ENCODE assay signal across 18 cellular contexts in genomic region chr16:88830250-88830649, GRCh38. TPM values are rescaled to one million over a fixed set of nuclear protein-coding genes. Genes with fewer than 3 reads are reported as not detected.
DNase-seq lines count a peak whose midpoint lies in the region; ATAC-seq, FAIRE-seq and TF ChIP-seq lines count a peak whose summit lies in the region.
"Had no signal": no experiment of that assay in that cellular context is flagged by ENCODE, and none has a peak within 500 bp of the region (broad histone marks: within the 10 kb centered on the region; RNA-seq: fewer than 3 reads in every experiment).

No MANE protein-coding gene starts in this region.

- FAIRE-seq in K562 (lab: Jason Lieb, UNC): no peak
- FAIRE-seq: A204.1, GM12878 had no signal

- H3K56ac ChIP-seq in IMR-90 (ENCODE audit: extremely low read depth, insufficient read depth, low read length): no peak overlapping the region

- ATAC-seq in IMR-90 (ENCODE audit: low read depth) (peak; percentile 35), K562 (no peak; the same call in 2 of the 3 replicates), right cardiac atrium (peak; percentile 64 to 65)
- ATAC-seq: GM12878, HCT116 had no signal

- no peak overlapping the region for H3K14ac ChIP-seq in IMR-90 (replicated peaks; ENCODE audit: low read depth, low read length)

- H4K91ac ChIP-seq in IMR-90 (ENCODE audit: insufficient read depth, low read depth, low read length): no peak overlapping the region

- TF ChIP-seq POLR2A in IMR-90 (IDR thresholded peaks at IDR 0.05; ENCODE audit: low read depth, low read length) (no peak), K562 (conservative IDR thresholded peaks at IDR 0.05) (no peak), ovary (IDR thresholded peaks at IDR 0.05) (no peak)

- H3K9ac ChIP-seq in IMR-90 (ENCODE audit: low read depth, low read length): no peak overlapping the region
- H3K9ac ChIP-seq in K562 (ENCODE audit: insufficient read depth in 1 of 2, low read depth in 2 of 2, low read length in 2 of 2): no peak overlapping the region; a peak in 1 of 4 replicates

- CTCF ChIA-PET in IMR-90 (lab: Yijun Ruan, JAX) (no interaction called here), K562 (lab: Yijun Ruan, JAX; ENCODE audit: low intra/inter-chr PET ratio) (no interaction called here), OCI-LY7 (lab: Charles Lee; ENCODE audit: unreplicated experiment) (no interaction called here)

- POLR2A ChIA-PET in IMR-90 (lab: Charles Lee; ENCODE audit: unreplicated experiment) (no interaction called here), K562 (lab: Yijun Ruan, JAX) (interaction anchor here (1.5 kb wide), 1 partner anchor 10 kb away, joined by 6 read pairs; no protein-coding TSS in a partner anchor), OCI-LY7 (lab: Charles Lee) (interaction anchor here (0.6 kb wide), 1 partner anchor 686 kb away, joined by 4 read pairs; no protein-coding TSS in a partner anchor)

- intact Hi-C loops in IMR-90 (cut with micrococcal nuclease): no loop called here
- intact Hi-C loops in K562 (cut with micrococcal nuclease): no loop called here
- intact Hi-C loops in right cardiac atrium (cut with DNase I): no loop called here
- intact Hi-C loops in ovary (cut with DNase I): no loop called here
- intact Hi-C loops in OCI-LY7 (cut with micrococcal nuclease; ENCODE audit: unreplicated experiment): no loop called here

- H4K20me1 ChIP-seq in IMR-90 (ENCODE audit: insufficient read depth, low read length): peaks cover 4% of the 10 kb centered on the region; the same call in 1 of the 2 replicates
- H4K20me1 ChIP-seq in K562 (replicated peaks; ENCODE audit: control insufficient read depth, insufficient read depth, low read length): no peaks in the 10 kb centered on the region; the same call in 1 of the 2 replicates
- no peaks in the 10 kb centered on the region for H4K20me1 ChIP-seq in OCI-LY7 (ENCODE audit: insufficient read depth, low read length)

- H4K5ac ChIP-seq in IMR-90 (ENCODE audit: low read depth, low read length): no peak overlapping the region; the same call in 1 of the 2 replicates

- no peaks in the 10 kb centered on the region for H3K9me2 ChIP-seq in OCI-LY7 (ENCODE audit: insufficient read depth, low read length)

- no peak overlapping the region for H2BK15ac ChIP-seq in IMR-90 (ENCODE audit: low read depth, low read length)

- H3K79me2 ChIP-seq in K562 (ENCODE audit: control insufficient read depth, insufficient read depth, low read length) (no peaks in the 10 kb centered on the region), OCI-LY7 (ENCODE audit: insufficient read depth, low read depth, low read length) (no peaks in the 10 kb centered on the region)

- no peak overlapping the region for H3K4me3 ChIP-seq in IMR-90 (ENCODE audit: insufficient read depth, low read depth, low read length)
- H3K4me3 ChIP-seq in K562: no peak overlapping the region
- no peak overlapping the region for H3K4me3 ChIP-seq in right cardiac atrium (ENCODE audit: low read length)
- no peak overlapping the region for H3K4me3 ChIP-seq in ovary
- H3K4me3 ChIP-seq in OCI-LY7 (ENCODE audit: low read depth, low read length, poor library complexity, severe bottlenecking): no peak overlapping the region
- H3K4me3 ChIP-seq: GM12878 had no signal

- H2BK20ac ChIP-seq in IMR-90 (ENCODE audit: low read depth, low read length): no peak overlapping the region

- H3K23ac ChIP-seq in IMR-90 (ENCODE audit: low read depth, low read length): no peak overlapping the region

- no peak overlapping the region for H2BK120ac ChIP-seq in IMR-90 (ENCODE audit: low read depth, low read length)

- H3K4ac ChIP-seq in IMR-90 (ENCODE audit: low read depth, low read length): no peak overlapping the region

- peaks cover 22% of the 10 kb centered on the region for H3K36me3 ChIP-seq in IMR-90 (ENCODE audit: control insufficient read depth, insufficient read depth, low read length)
- H3K36me3 ChIP-seq in K562 (ENCODE audit: control insufficient read depth, insufficient read depth, low read length): no peaks in the 10 kb centered on the region
- no peaks in the 10 kb centered on the region for H3K36me3 ChIP-seq in ovary
- no peaks in the 10 kb centered on the region for H3K36me3 ChIP-seq in OCI-LY7 (ENCODE audit: insufficient read depth, low read length)

- TF ChIP-seq CTCF in IMR-90 (conservative IDR thresholded peaks at IDR 0.05; ENCODE audit: low read depth, low read length): no peak
- TF ChIP-seq CTCF in K562 (IDR thresholded peaks at IDR 0.05 in 2 of 3, conservative IDR thresholded peaks at IDR 0.05 in 1 of 3; ENCODE audit: insufficient read depth in 2 of 3, low read depth in 1 of 3, low read length in 3 of 3): no peak
- TF ChIP-seq CTCF in ovary (IDR thresholded peaks at IDR 0.05): no peak
- no peak for TF ChIP-seq CTCF in OCI-LY7 (conservative IDR thresholded peaks at IDR 0.05; ENCODE audit: low read length)

- BruUV-seq in IMR-90 (replicated peaks; lab: Mats Ljungman, UMichigan) (no TSS peak), K562 (replicated peaks; lab: Mats Ljungman, UMichigan) (no TSS peak), OCI-LY7 (replicated peaks; lab: Mats Ljungman, UMichigan) (no TSS peak)

- WGBS in IMR-90 (ENCODE audit: extremely low coverage in 2 of 2, insufficient read length in 1 of 2), 2 experiments: 42% methylated on average over 6 of the region's 11 CpGs; no CpG with 5 or more reads in 1 of the 2 experiments
- WGBS in K562 (ENCODE audit: insufficient coverage, low coverage, missing lambda C conversion rate): 45% methylated on average over 10 of the region's 11 CpGs
- 50% methylated on average over 11 of the region's 11 CpGs for WGBS in right cardiac atrium
- 31 to 38% (median 37%) methylated on average over 11 of the region's 11 CpGs for WGBS in ovary, 3 donors

- H3K9me3 ChIP-seq in IMR-90 (ENCODE audit: control insufficient read depth, insufficient read depth, low read length) (no peaks in the 10 kb centered on the region), K562 (replicated peaks; ENCODE audit: control insufficient read depth, insufficient read depth, low read depth, low read length) (no peaks in the 10 kb centered on the region), right cardiac atrium (ENCODE audit: control insufficient read depth, low read length) (no peaks in the 10 kb centered on the region), ovary (no peaks in the 10 kb centered on the region), OCI-LY7 (ENCODE audit: low read length) (no peaks in the 10 kb centered on the region)
- H3K9me3 ChIP-seq: Caco-2 had no signal

- no peak overlapping the region; the same call in 1 of the 2 replicates for H3K18ac ChIP-seq in IMR-90 (ENCODE audit: low read depth, low read length)

- no peak overlapping the region for H2AK9ac ChIP-seq in IMR-90 (replicated peaks; ENCODE audit: low read depth, low read length, poor library complexity)

- H4K8ac ChIP-seq in IMR-90 (ENCODE audit: low read depth in 2 of 2, low read length in 2 of 2): no peak overlapping the region

- H3K4me1 ChIP-seq in IMR-90 (ENCODE audit: control insufficient read depth, insufficient read depth, low read length) (peaks cover 4% of the 10 kb centered on the region; the same call in 1 of the 2 replicates), K562 (replicated peaks in 1 of 2; ENCODE audit: control insufficient read depth in 2 of 2, insufficient read depth in 2 of 2, low read length in 2 of 2) (peaks cover 0 to 50% of the 10 kb centered on the region in 2 experiments; a peak in 2 of 5 replicates), right cardiac atrium (ENCODE audit: control insufficient read depth, insufficient read depth, low read length) (no peaks in the 10 kb centered on the region), ovary (ENCODE audit: insufficient read depth) (no peaks in the 10 kb centered on the region), OCI-LY7 (ENCODE audit: insufficient read depth, low read length, poor library complexity, severe bottlenecking) (no peaks in the 10 kb centered on the region)
- H3K4me1 ChIP-seq: Caco-2 had no signal

- no peak overlapping the region for H3K4me2 ChIP-seq in IMR-90 (ENCODE audit: low read depth, low read length)
- H3K4me2 ChIP-seq in K562 (ENCODE audit: insufficient read depth, low read length): no peak overlapping the region
- no peak overlapping the region for H3K4me2 ChIP-seq in OCI-LY7 (ENCODE audit: low read length)

- no peak for DNase-seq in IMR-90
- DNase-seq in K562 (ENCODE audit: extremely low read depth in 1 of 4, low spot score in 3 of 4): no peak
- DNase-seq in right cardiac atrium: peak; percentile 72 to 82 (median 79)
- DNase-seq in ovary: peak in 3 of 5 donors; percentile 62 to 73 (median 65)
- DNase-seq in substantia nigra (lab: John Stamatoyannopoulos, UW): no peak
- no peak for DNase-seq in C1 segment of cervical spinal cord (lab: John Stamatoyannopoulos, UW)
- no peak for DNase-seq in G401 (ENCODE audit: low spot score)
- DNase-seq in OCI-LY7 (ENCODE audit: low spot score): no peak
- DNase-seq: Caco-2, DMS53, NCI-H1436, NCI-H2029 treated with DMSO at 0.1 percent for 48 hours, NCI-H524 had no signal

- H2BK5ac ChIP-seq in IMR-90 (ENCODE audit: low read depth, low read length, poor library complexity, severe bottlenecking): no peak overlapping the region

- in situ Hi-C loops in IMR-90 (cut with MboI; ENCODE audit: low sequenced_read_pairs): no loop called here
- in situ Hi-C loops in K562 (cut with MboI): no loop called here
- in situ Hi-C loops in G401 (cut with HindIII; ENCODE audit: low sequenced_read_pairs): no loop called here

- H2AK5ac ChIP-seq in IMR-90 (ENCODE audit: low read depth, low read length): no peak overlapping the region

- TF ChIP-seq EP300 in K562 (IDR thresholded peaks at IDR 0.05; ENCODE audit: low read length) (no peak), ovary (IDR thresholded peaks at IDR 0.05) (no peak)

- H3K27ac ChIP-seq in IMR-90 (ENCODE audit: insufficient read depth, low read length): peak overlapping the region; percentile 45; the same call in 1 of the 2 replicates
- no peak overlapping the region for H3K27ac ChIP-seq in K562 (ENCODE audit: extremely low read depth, low read depth, low read length)
- H3K27ac ChIP-seq in right cardiac atrium (ENCODE audit: low read length): no peak overlapping the region
- H3K27ac ChIP-seq in ovary: no peak overlapping the region
- H3K27ac ChIP-seq in substantia nigra (ENCODE audit: low read depth, low read length, poor library complexity, severe bottlenecking): no peak overlapping the region
- no peak overlapping the region for H3K27ac ChIP-seq in OCI-LY7 (ENCODE audit: low read depth, low read length, poor library complexity, severe bottlenecking)

- TF ChIP-seq RAD21 in IMR-90 (IDR thresholded peaks at IDR 0.05; ENCODE audit: low read length): no peak
- TF ChIP-seq RAD21 in K562 (CRISPR knock-in tag; conservative IDR thresholded peaks at IDR 0.05 in 1 of 2, IDR thresholded peaks at IDR 0.05 in 1 of 2): no peak

- H2AFZ ChIP-seq in IMR-90 (replicated peaks; ENCODE audit: low read length, poor library complexity) (no peak overlapping the region), K562 (ENCODE audit: low read depth, low read length) (no peak overlapping the region), OCI-LY7 (ENCODE audit: low read length) (no peak overlapping the region)

- H3K79me1 ChIP-seq in IMR-90 (ENCODE audit: low read depth in 1 of 2, low read length in 2 of 2): no peaks in the 10 kb centered on the region

- H3K9me1 ChIP-seq in IMR-90 (ENCODE audit: insufficient read depth, low read length) (no peaks in the 10 kb centered on the region), K562 (ENCODE audit: control insufficient read depth, insufficient read depth, low read length) (no peaks in the 10 kb centered on the region)

- dilution Hi-C loops in IMR-90 (cut with HindIII; ENCODE audit: low sequenced_read_pairs, unreplicated experiment): no loop called here

- H3K27me3 ChIP-seq in IMR-90 (ENCODE audit: control insufficient read depth, insufficient read depth, low read length): no peaks in the 10 kb centered on the region
- H3K27me3 ChIP-seq in K562 (ENCODE audit: control insufficient read depth in 2 of 2, insufficient read depth in 2 of 2, low read length in 2 of 2): no peaks in the 10 kb centered on the region
- H3K27me3 ChIP-seq in right cardiac atrium (ENCODE audit: control insufficient read depth, insufficient read depth): no peaks in the 10 kb centered on the region
- no peaks in the 10 kb centered on the region for H3K27me3 ChIP-seq in ovary

RNA-seq across cellular contexts. Expression of gene APRT, which starts 18.5 kb away (rescaled TPM):
- total RNA-seq in IMR-90 (2012; rRNA removed) (40.5 and 41.7 TPM in 2 replicates), K562 (2014; rRNA removed) (409 and 555 TPM in 2 replicates), K562 (2014; rRNA removed; fragmentation: Illumina TruSeq; extraction: Trizol) (86.2 and 129 TPM in 2 replicates), K562 (2015; rRNA removed; fragmentation: Illumina TruSeq; extraction: Trizol) (213 and 224 TPM in 2 replicates), K562 (2021) (340 and 359 TPM in 2 replicates), right cardiac atrium (10 to 100 TPM; 40.8 to 65.8 (median 50.7) TPM), ovary (100 to 1,000 TPM in 2 of 7 donors, 10 to 100 TPM in 5; 51.3 to 150 (median 74.1) TPM), OCI-LY7 (2022) (118 and 151 TPM in 2 replicates)
- polyA plus RNA-seq in IMR-90 (2012; rRNA removed) (157 and 209 TPM in 2 replicates), K562 (2011; rRNA removed) (146 and 234 TPM in 2 replicates), K562 (2014; fragmentation: Illumina TruSeq; extraction: Trizol) (94.4 and 200 TPM in 2 replicates), K562 (2014; fragmentation: Nextera tagmentation; extraction: Ambion mirVana) (100 to 1,000 TPM in 1 of 2 experiments, 10 to 100 TPM in 1; 41.7 to 116 TPM), K562 (2014; rRNA removed) (354 and 422 TPM in 2 replicates), right cardiac atrium (82.0 TPM), ovary (10 to 100 TPM; 12.7 to 76.9 TPM)
- polyA plus RNA-seq in IMR-90 (2012; cell fraction: cytosol; rRNA removed): 109 and 184 TPM in 2 replicates
- 87.9 and 240 TPM in 2 replicates for polyA plus RNA-seq in IMR-90 (2012; cell fraction: nucleus; rRNA removed; ENCODE audit: low replicate concordance)
- total RNA-seq in K562 (2011; cell fraction: chromatin; rRNA removed; ENCODE audit: low replicate concordance): 35.4 and 135 TPM in 2 replicates
- total RNA-seq in K562 (2011; cell fraction: nucleolus; rRNA removed): 138 and 183 TPM in 2 replicates
- total RNA-seq in K562 (2011; cell fraction: nucleoplasm; rRNA removed): 82.7 and 89.3 TPM in 2 replicates
- 130 and 287 TPM in 2 replicates for polyA plus RNA-seq in K562 (2011; cell fraction: cytosol; rRNA removed)
- 161 and 192 TPM in 2 replicates for polyA plus RNA-seq in K562 (2011; cell fraction: nucleus; rRNA removed)
- polyA plus RNA-seq in K562 (2012): 290 and 337 TPM in 2 replicates
- polyA minus RNA-seq in K562 (2011; rRNA and poly(A)+ RNA removed): 17.6 and 29.0 TPM in 2 replicates
- polyA minus RNA-seq in K562 (2011; cell fraction: cytosol; rRNA and poly(A)+ RNA removed): 127 and 142 TPM in 2 replicates
- 49.9 and 62.3 TPM in 2 replicates for polyA minus RNA-seq in K562 (2011; cell fraction: nucleus; rRNA and poly(A)+ RNA removed)
- total RNA-seq in G401 (2014; rRNA removed; shearing (Covaris generic)): 266 and 349 TPM in 2 replicates
- 168 and 216 TPM in 2 replicates for total RNA-seq in OCI-LY7 (2014; rRNA removed; shearing (Covaris generic))

RNA-seq across cellular contexts. Expression of gene GALNS, which starts 26.5 kb away (rescaled TPM):
- total RNA-seq in IMR-90 (2012; rRNA removed): 7.2 TPM in 2 replicates
- polyA plus RNA-seq in IMR-90 (2012; rRNA removed): 30.2 and 32.5 TPM in 2 replicates
- polyA plus RNA-seq in IMR-90 (2012; cell fraction: cytosol; rRNA removed): 28.6 and 42.1 TPM in 2 replicates
- polyA plus RNA-seq in IMR-90 (2012; cell fraction: nucleus; rRNA removed; ENCODE audit: low replicate concordance): 24.8 and 44.6 TPM in 2 replicates
- 69.8 and 180 TPM in 2 replicates for total RNA-seq in K562 (2011; cell fraction: chromatin; rRNA removed; ENCODE audit: low replicate concordance)
- total RNA-seq in K562 (2011; cell fraction: nucleolus; rRNA removed): 70.5 and 71.6 TPM in 2 replicates
- total RNA-seq in K562 (2011; cell fraction: nucleoplasm; rRNA removed): 50.8 and 56.2 TPM in 2 replicates
- total RNA-seq in K562 (2014; rRNA removed): 3.4 and 5.4 TPM in 2 replicates
- 2.4 and 4.1 TPM in 2 replicates for total RNA-seq in K562 (2014; rRNA removed; fragmentation: Illumina TruSeq; extraction: Trizol)
- 5.6 and 5.9 TPM in 2 replicates for total RNA-seq in K562 (2015; rRNA removed; fragmentation: Illumina TruSeq; extraction: Trizol)
- total RNA-seq in K562 (2021): 12.3 and 13.2 TPM in 2 replicates
- 3.9 and 4.3 TPM in 2 replicates for polyA plus RNA-seq in K562 (2011; rRNA removed)
- polyA plus RNA-seq in K562 (2011; cell fraction: cytosol; rRNA removed): 3.9 and 9.1 TPM in 2 replicates
- polyA plus RNA-seq in K562 (2011; cell fraction: nucleus; rRNA removed): 20.2 and 34.5 TPM in 2 replicates
- polyA plus RNA-seq in K562 (2012): 11.1 and 16.0 TPM in 2 replicates
- polyA plus RNA-seq in K562 (2014; fragmentation: Illumina TruSeq; extraction: Trizol): 6.0 and 7.0 TPM in 2 replicates
- under 1 TPM; 0.38 to 0.63 TPM for polyA plus RNA-seq in K562 (2014; fragmentation: Nextera tagmentation; extraction: Ambion mirVana)
- polyA plus RNA-seq in K562 (2014; rRNA removed): 6.7 and 8.6 TPM in 2 replicates
- polyA minus RNA-seq in K562 (2011; rRNA and poly(A)+ RNA removed): 1.9 and 3.7 TPM in 2 replicates
- polyA minus RNA-seq in K562 (2011; cell fraction: cytosol; rRNA and poly(A)+ RNA removed): 3.2 and 3.3 TPM in 2 replicates
- polyA minus RNA-seq in K562 (2011; cell fraction: nucleus; rRNA and poly(A)+ RNA removed): 7.0 and 7.8 TPM in 2 replicates
- total RNA-seq in right cardiac atrium: 10 to 100 TPM; 17.6 to 22.3 (median 18.8) TPM
- polyA plus RNA-seq in right cardiac atrium: 21.0 TPM
- 10 to 100 TPM; 14.1 to 30.1 (median 21.6) TPM for total RNA-seq in ovary
- polyA plus RNA-seq in ovary: 10 to 100 TPM; 14.0 to 40.4 TPM
- total RNA-seq in G401 (2014; rRNA removed; shearing (Covaris generic)): 12.3 and 13.3 TPM in 2 replicates
- 17.2 and 18.5 TPM in 2 replicates for total RNA-seq in OCI-LY7 (2014; rRNA removed; shearing (Covaris generic))
- total RNA-seq in OCI-LY7 (2022): 44.7 and 49.0 TPM in 2 replicates

RNA-seq across cellular contexts. Expression of gene CDT1, which starts 26.7 kb away (rescaled TPM):
- total RNA-seq in IMR-90 (2012; rRNA removed): 3.2 and 4.7 TPM in 2 replicates
- 11.8 and 13.2 TPM in 2 replicates for polyA plus RNA-seq in IMR-90 (2012; rRNA removed)
- 6.8 and 10.7 TPM in 2 replicates for polyA plus RNA-seq in IMR-90 (2012; cell fraction: cytosol; rRNA removed)
- polyA plus RNA-seq in IMR-90 (2012; cell fraction: nucleus; rRNA removed; ENCODE audit: low replicate concordance): 4.7 and 22.2 TPM in 2 replicates
- 14.1 and 55.6 TPM in 2 replicates for total RNA-seq in K562 (2011; cell fraction: chromatin; rRNA removed; ENCODE audit: low replicate concordance)
- 67.5 and 87.8 TPM in 2 replicates for total RNA-seq in K562 (2011; cell fraction: nucleolus; rRNA removed)
- total RNA-seq in K562 (2011; cell fraction: nucleoplasm; rRNA removed): 29.4 and 38.8 TPM in 2 replicates
- 114 and 119 TPM in 2 replicates for total RNA-seq in K562 (2014; rRNA removed)
- 3.4 and 4.4 TPM in 2 replicates for total RNA-seq in K562 (2014; rRNA removed; fragmentation: Illumina TruSeq; extraction: Trizol)
- total RNA-seq in K562 (2015; rRNA removed; fragmentation: Illumina TruSeq; extraction: Trizol): 14.4 and 17.9 TPM in 2 replicates
- 173 and 178 TPM in 2 replicates for total RNA-seq in K562 (2021)
- polyA plus RNA-seq in K562 (2011; rRNA removed): 14.2 and 29.4 TPM in 2 replicates
- 48.5 and 101 TPM in 2 replicates for polyA plus RNA-seq in K562 (2011; cell fraction: cytosol; rRNA removed)
- 38.4 and 58.3 TPM in 2 replicates for polyA plus RNA-seq in K562 (2011; cell fraction: nucleus; rRNA removed)
- polyA plus RNA-seq in K562 (2012): 68.4 and 200 TPM in 2 replicates
- 9.3 and 47.1 TPM in 2 replicates for polyA plus RNA-seq in K562 (2014; fragmentation: Illumina TruSeq; extraction: Trizol)
- 1 to 10 TPM in 1 of 2 experiments, under 1 TPM in 1; 0.92 to 1.6 TPM for polyA plus RNA-seq in K562 (2014; fragmentation: Nextera tagmentation; extraction: Ambion mirVana)
- polyA plus RNA-seq in K562 (2014; rRNA removed): 53.6 and 65.8 TPM in 2 replicates
- polyA minus RNA-seq in K562 (2011; rRNA and poly(A)+ RNA removed): 9.8 and 10.4 TPM in 2 replicates
- polyA minus RNA-seq in K562 (2011; cell fraction: cytosol; rRNA and poly(A)+ RNA removed): 102 and 178 TPM in 2 replicates
- polyA minus RNA-seq in K562 (2011; cell fraction: nucleus; rRNA and poly(A)+ RNA removed): 25.2 and 25.9 TPM in 2 replicates
- 1 to 10 TPM in 2 of 4 donors, under 1 TPM in 2; 0.57 to 3.1 (median 1.1) TPM for total RNA-seq in right cardiac atrium
- 0.27 TPM for polyA plus RNA-seq in right cardiac atrium
- total RNA-seq in ovary: 1 to 10 TPM in 4 of 7 donors, under 1 TPM in 2, not detected in 1; 0.66 to 3.2 (median 1.5) TPM
- polyA plus RNA-seq in ovary: under 1 TPM; 0.18 to 0.56 TPM
- total RNA-seq in G401 (2014; rRNA removed; shearing (Covaris generic)): 32.8 and 36.6 TPM in 2 replicates
- total RNA-seq in OCI-LY7 (2014; rRNA removed; shearing (Covaris generic)): 82.7 and 90.2 TPM in 2 replicates
- 108 and 150 TPM in 2 replicates for total RNA-seq in OCI-LY7 (2022)

RNA-seq across cellular contexts. Expression of gene TRAPPC2L, which starts 26.7 kb away (rescaled TPM):
- 84.2 and 102 TPM in 2 replicates for total RNA-seq in IMR-90 (2012; rRNA removed)
- polyA plus RNA-seq in IMR-90 (2012; rRNA removed): 109 and 112 TPM in 2 replicates
- 69.3 and 87.7 TPM in 2 replicates for polyA plus RNA-seq in IMR-90 (2012; cell fraction: cytosol; rRNA removed)
- polyA plus RNA-seq in IMR-90 (2012; cell fraction: nucleus; rRNA removed; ENCODE audit: low replicate concordance): 45.7 and 54.3 TPM in 2 replicates
- total RNA-seq in K562 (2011; cell fraction: chromatin; rRNA removed; ENCODE audit: low replicate concordance): 43.1 and 83.7 TPM in 2 replicates
- total RNA-seq in K562 (2011; cell fraction: nucleolus; rRNA removed): 64.3 and 69.7 TPM in 2 replicates
- 53.0 and 53.7 TPM in 2 replicates for total RNA-seq in K562 (2011; cell fraction: nucleoplasm; rRNA removed)
- 60.4 and 77.5 TPM in 2 replicates for total RNA-seq in K562 (2014; rRNA removed)
- 92.6 and 126 TPM in 2 replicates for total RNA-seq in K562 (2014; rRNA removed; fragmentation: Illumina TruSeq; extraction: Trizol)
- 61.1 and 69.1 TPM in 2 replicates for total RNA-seq in K562 (2015; rRNA removed; fragmentation: Illumina TruSeq; extraction: Trizol)
- total RNA-seq in K562 (2021): 89.1 and 92.6 TPM in 2 replicates
- polyA plus RNA-seq in K562 (2011; rRNA removed): 124 and 163 TPM in 2 replicates
- polyA plus RNA-seq in K562 (2011; cell fraction: cytosol; rRNA removed): 94.2 and 150 TPM in 2 replicates
- 96.2 and 120 TPM in 2 replicates for polyA plus RNA-seq in K562 (2011; cell fraction: nucleus; rRNA removed)
- 69.9 and 168 TPM in 2 replicates for polyA plus RNA-seq in K562 (2012)
- polyA plus RNA-seq in K562 (2014; fragmentation: Illumina TruSeq; extraction: Trizol): 97.5 and 104 TPM in 2 replicates
- polyA plus RNA-seq in K562 (2014; fragmentation: Nextera tagmentation; extraction: Ambion mirVana): 100 to 1,000 TPM; 345 to 398 TPM
- 92.4 and 99.1 TPM in 2 replicates for polyA plus RNA-seq in K562 (2014; rRNA removed)
- polyA minus RNA-seq in K562 (2011; rRNA and poly(A)+ RNA removed): 28.3 and 55.3 TPM in 2 replicates
- polyA minus RNA-seq in K562 (2011; cell fraction: cytosol; rRNA and poly(A)+ RNA removed): 24.9 and 30.9 TPM in 2 replicates
- polyA minus RNA-seq in K562 (2011; cell fraction: nucleus; rRNA and poly(A)+ RNA removed): 30.4 and 33.3 TPM in 2 replicates
- 10 to 100 TPM; 45.5 to 61.5 (median 55.0) TPM for total RNA-seq in right cardiac atrium
- polyA plus RNA-seq in right cardiac atrium: 43.7 TPM
- total RNA-seq in ovary: 10 to 100 TPM; 37.2 to 65.7 (median 56.3) TPM
- 100 to 1,000 TPM in 1 of 2 donors, 10 to 100 TPM in 1; 58.6 to 101 TPM for polyA plus RNA-seq in ovary
- total RNA-seq in G401 (2014; rRNA removed; shearing (Covaris generic)): 86.0 and 86.1 TPM in 2 replicates
- 27.3 and 27.6 TPM in 2 replicates for total RNA-seq in OCI-LY7 (2014; rRNA removed; shearing (Covaris generic))
- total RNA-seq in OCI-LY7 (2022): 34.2 and 44.9 TPM in 2 replicates

RNA-seq across cellular contexts. Expression of gene PABPN1L, which starts 36.2 kb away (rescaled TPM):
- total RNA-seq in IMR-90 (2012; rRNA removed) (not detected in 2 replicates), K562 (2014; rRNA removed) (0.32 TPM in 1 of 2 replicates, not detected in the other), K562 (2014; rRNA removed; fragmentation: Illumina TruSeq; extraction: Trizol) (not detected in 2 replicates), K562 (2015; rRNA removed; fragmentation: Illumina TruSeq; extraction: Trizol) (0.19 TPM in 1 of 2 replicates, not detected in the other), K562 (2021) (0.29 TPM in 1 of 2 replicates, not detected in the other), right cardiac atrium (not detected), ovary (not detected), OCI-LY7 (2022) (0.38 TPM in 1 of 2 replicates, not detected in the other)
- polyA plus RNA-seq in IMR-90 (2012; rRNA removed) (not detected in 2 replicates), K562 (2011; rRNA removed) (not detected in 2 replicates), K562 (2014; fragmentation: Illumina TruSeq; extraction: Trizol) (not detected in 2 replicates), K562 (2014; fragmentation: Nextera tagmentation; extraction: Ambion mirVana) (not detected), K562 (2014; rRNA removed) (0.11 TPM in 1 of 2 replicates, not detected in the other), right cardiac atrium (not detected), ovary (under 1 TPM in 1 of 2 donors, not detected in 1; 0.25 TPM)
- polyA plus RNA-seq in IMR-90 (2012; cell fraction: cytosol; rRNA removed): not detected in 2 replicates
- polyA plus RNA-seq in IMR-90 (2012; cell fraction: nucleus; rRNA removed; ENCODE audit: low replicate concordance): not detected in 2 replicates
- total RNA-seq in K562 (2011; cell fraction: chromatin; rRNA removed; ENCODE audit: low replicate concordance): 0.46 and 2.2 TPM in 2 replicates
- total RNA-seq in K562 (2011; cell fraction: nucleolus; rRNA removed): 0.26 and 0.50 TPM in 2 replicates
- 0.29 and 0.99 TPM in 2 replicates for total RNA-seq in K562 (2011; cell fraction: nucleoplasm; rRNA removed)
- polyA plus RNA-seq in K562 (2011; cell fraction: cytosol; rRNA removed): not detected in 2 replicates
- 0.55 and 0.58 TPM in 2 replicates for polyA plus RNA-seq in K562 (2011; cell fraction: nucleus; rRNA removed)
- polyA plus RNA-seq in K562 (2012): 0.29 and 0.71 TPM in 2 replicates
- polyA minus RNA-seq in K562 (2011; rRNA and poly(A)+ RNA removed): not detected in 2 replicates
- polyA minus RNA-seq in K562 (2011; cell fraction: cytosol; rRNA and poly(A)+ RNA removed): not detected in 2 replicates
- not detected in 2 replicates for polyA minus RNA-seq in K562 (2011; cell fraction: nucleus; rRNA and poly(A)+ RNA removed)
- not detected in 2 replicates for total RNA-seq in G401 (2014; rRNA removed; shearing (Covaris generic))
- total RNA-seq in OCI-LY7 (2014; rRNA removed; shearing (Covaris generic)): not detected in 2 replicates
- total RNA-seq: Caco-2, GM12878 had no signal
- polyA plus RNA-seq: CD14-positive monocyte, GM12878, IgD-negative memory B cell had no signal

Comparison
In these comparisons a context has a peak if more than half of its experiments do, and no peak if none do; other contexts are left out.
1. DNase-seq: peak in right cardiac atrium (3 of 3) and ovary (3 of 5); none in IMR-90 (single experiment), K562 (0 of 4), substantia nigra (0 of 49), C1 segment of cervical spinal cord (0 of 14), G401 (single experiment) and OCI-LY7 (single experiment).